ENCODE assay signal across 1 cellular context in genomic region chr9:126578029-126578428, GRCh38.
TF ChIP-seq lines count a peak whose summit lies in the region.

No MANE protein-coding gene starts in this region.

TF ChIP-seq in H1, 55 proteins besides CTCF, POLR2A, EP300 and RAD21:
- no peak for TF ChIP-seq BRCA1 (IDR thresholded peaks at IDR 0.05; ENCODE audit: low read depth, low read length)
- no peak for TF ChIP-seq CTBP2 (IDR thresholded peaks at IDR 0.05; ENCODE audit: borderline replicate concordance, insufficient read depth, insufficient read length, low read length)
- TF ChIP-seq KDM4A (IDR thresholded peaks at IDR 0.05; ENCODE audit: low read depth, low read length, severe bottlenecking): no peak
- TF ChIP-seq ASH2L (IDR thresholded peaks at IDR 0.05; ENCODE audit: low read length): no peak
- TF ChIP-seq JUND (IDR thresholded peaks at IDR 0.05; ENCODE audit: low read length): no peak
- no peak for TF ChIP-seq HDAC6 (IDR thresholded peaks at IDR 0.05; ENCODE audit: low read depth, low read length)
- no peak for TF ChIP-seq USF2 (IDR thresholded peaks at IDR 0.05; ENCODE audit: low read length)
- TF ChIP-seq, protein P1, sequence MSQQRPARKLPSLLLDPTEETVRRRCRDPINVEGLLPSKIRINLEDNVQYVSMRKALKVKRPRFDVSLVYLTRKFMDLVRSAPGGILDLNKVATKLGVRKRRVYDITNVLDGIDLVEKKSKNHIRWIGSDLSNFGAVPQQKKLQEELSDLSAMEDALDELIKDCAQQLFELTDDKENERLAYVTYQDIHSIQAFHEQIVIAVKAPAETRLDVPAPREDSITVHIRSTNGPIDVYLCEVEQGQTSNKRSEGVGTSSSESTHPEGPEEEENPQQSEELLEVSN (IDR thresholded peaks at IDR 0.05): no peak
- no peak for TF ChIP-seq RXRA (IDR thresholded peaks at IDR 0.05; ENCODE audit: insufficient read depth, low read depth, low read length)
- no peak for TF ChIP-seq CBX5 (IDR thresholded peaks at IDR 0.05; ENCODE audit: low read depth, low read length)
- TF ChIP-seq ZNF274 (IDR thresholded peaks at IDR 0.05; ENCODE audit: borderline replicate concordance, extremely low read depth, low read length): no peak
- no peak for TF ChIP-seq RBBP5 (IDR thresholded peaks at IDR 0.05; ENCODE audit: borderline replicate concordance, low read depth, low read length)
